ENCODE assay signal across 21 cellular contexts in genomic region chrX:73847991-73848390, GRCh38. TPM values are rescaled to one million over a fixed set of nuclear protein-coding genes. Genes with fewer than 3 reads are reported as not detected.
DNase-seq lines count a peak whose midpoint lies in the region; ATAC-seq and TF ChIP-seq lines count a peak whose summit lies in the region.
"Had no signal": no experiment of that assay in that cellular context is flagged by ENCODE, and none has a peak within 500 bp of the region (broad histone marks: within the 10 kb centered on the region; RNA-seq: fewer than 3 reads in every experiment).

No MANE protein-coding gene starts in this region.

- no peak overlapping the region for H3K27ac Mint-ChIP-seq in GM23338
- H3K27ac Mint-ChIP-seq: activated CD4-positive, alpha-beta T cell treated with anti-CD3 and anti-CD28 coated beads, Interleukin-2, amount 10 ng/mL, durations not matched to agents 7 days and 5 days; activated naive CD4-positive, alpha-beta T cell treated with anti-CD3 and anti-CD28 coated beads, Interleukin-2, amount 50 U/mL, for 72 hours had no signal

- no peaks in the 10 kb centered on the region for H3K79me2 ChIP-seq in GM23338 (replicated peaks; ENCODE audit: insufficient read depth)

- no peak for ATAC-seq in GM23338
- ATAC-seq: activated naive CD4-positive, alpha-beta T cell treated with anti-CD3 and anti-CD28 coated beads, Interleukin-2, amount 50 U/mL, for 72 hours had no signal

- H3K4me3 ChIP-seq in BLaER1 treated with 17β-estradiol and CSF1 and Interleukin-3, amounts not matched to agents 10 nM and 100 nM = peak overlapping the region; percentile 36 to 85 (median 80); a peak in 15 of 20 replicates
- peak overlapping the region; percentile 15; the same call in 1 of the 2 replicates for H3K4me3 ChIP-seq in GM23338
- peak overlapping the region; percentile 4 for H3K4me3 ChIP-seq in fibroblast of mammary gland (ENCODE audit: control insufficient read depth, low read depth, low read length)
- H3K4me3 ChIP-seq: ovary, SJSA1, smooth muscle cell, tibial artery had no signal

- peaks cover 55% of the 10 kb centered on the region for H3K36me3 Mint-ChIP-seq in GM23338 (ENCODE audit: low read depth)
- H3K36me3 Mint-ChIP-seq: activated naive CD4-positive, alpha-beta T cell treated with anti-CD3 and anti-CD28 coated beads, Interleukin-2, amount 50 U/mL, for 72 hours had no signal

- peaks cover 58% of the 10 kb centered on the region for H3K9me3 Mint-ChIP-seq in GM23338
- H3K9me3 Mint-ChIP-seq: activated naive CD4-positive, alpha-beta T cell treated with anti-CD3 and anti-CD28 coated beads, Interleukin-2, amount 50 U/mL, for 72 hours had no signal

- H3K36me3 ChIP-seq in BLaER1 treated with 17β-estradiol and CSF1 and Interleukin-3, amounts not matched to agents 10 nM and 100 nM = peaks cover 13 to 64% (median 43%) of the 10 kb centered on the region in 11 experiments; a peak in 21 of 22 replicates
- 0 out of 2 replicates have a peak, but pooled peaks cover 2% of the 10 kb centered on the region for H3K36me3 ChIP-seq in GM23338 (ENCODE audit: insufficient read depth)
- H3K36me3 ChIP-seq: ovary, SJSA1, tibial artery had no signal

- no peak overlapping the region for H3K4me3 Mint-ChIP-seq in GM23338
- H3K4me3 Mint-ChIP-seq: activated CD4-positive, alpha-beta T cell treated with anti-CD3 and anti-CD28 coated beads, Interleukin-2, amount 10 ng/mL, durations not matched to agents 7 days and 5 days had no signal

- peaks cover 4% of the 10 kb centered on the region; the same call in 1 of the 2 replicates for H3K9me2 ChIP-seq in GM23338 (ENCODE audit: insufficient read depth)

- H4K20me1 ChIP-seq in BLaER1 treated with 17β-estradiol and CSF1 and Interleukin-3, amounts not matched to agents 10 nM and 100 nM = peaks cover 72 to 79% (median 74%) of the 10 kb centered on the region in 11 experiments
- H4K20me1 ChIP-seq in GM23338 (replicated peaks; ENCODE audit: insufficient read depth) = no peaks in the 10 kb centered on the region

- H2AFZ ChIP-seq in GM23338 = no peak overlapping the region

- H3K4me1 Mint-ChIP-seq in GM23338 = no peaks in the 10 kb centered on the region
- H3K4me1 Mint-ChIP-seq: activated CD4-positive, alpha-beta T cell treated with anti-CD3 and anti-CD28 coated beads, Interleukin-2, amount 10 ng/mL, durations not matched to agents 7 days and 5 days had no signal

- H3K27me3 ChIP-seq in BLaER1 treated with 17β-estradiol and CSF1 and Interleukin-3, amounts not matched to agents 10 nM and 100 nM = no peaks in the 10 kb centered on the region
- no peaks in the 10 kb centered on the region for H3K27me3 ChIP-seq in GM23338 (ENCODE audit: insufficient read depth)
- H3K27me3 ChIP-seq: ovary, SJSA1, tibial artery had no signal

- H3K27ac ChIP-seq in BLaER1 treated with 17β-estradiol and CSF1 and Interleukin-3, amounts not matched to agents 10 nM and 100 nM = no peak overlapping the region
- H3K27ac ChIP-seq in GM23338 (ENCODE audit: low read depth) (no peak overlapping the region), VCaP (no peak overlapping the region)
- H3K27ac ChIP-seq: KMS-11, ovary, SJSA1, tibial artery had no signal

- TF ChIP-seq CTCF in GM23338 (conservative IDR thresholded peaks at IDR 0.05; ENCODE audit: low read depth in 2 of 2) = 0 out of 4 replicates have a peak, but pooled peaks of 1 of the 2 experiments have one; percentile 2
- TF ChIP-seq CTCF in VCaP (conservative IDR thresholded peaks at IDR 0.05) = peak; percentile 36
- TF ChIP-seq CTCF in fibroblast of mammary gland (conservative IDR thresholded peaks at IDR 0.05; ENCODE audit: control insufficient read depth, insufficient read depth, low read depth, low read length) = no peak

- peaks cover 0 to 7% (median 0%) of the 10 kb centered on the region in 11 experiments; a peak in 2 of 22 replicates for H3K9me3 ChIP-seq in BLaER1 treated with 17β-estradiol and CSF1 and Interleukin-3, amounts not matched to agents 10 nM and 100 nM (replicated peaks in 1 of 11)
- H3K9me3 ChIP-seq: ovary, SJSA1, tibial artery had no signal

- H3K4me2 ChIP-seq in BLaER1 treated with 17β-estradiol and CSF1 and Interleukin-3, amounts not matched to agents 10 nM and 100 nM = peak overlapping the region; percentile 61 to 85 (median 76)
- peak overlapping the region; percentile 26; the same call in 1 of the 2 replicates for H3K4me2 ChIP-seq in GM23338
- H3K4me2 ChIP-seq: KMS-11, smooth muscle cell had no signal

- H3K4me1 ChIP-seq in BLaER1 treated with 17β-estradiol and CSF1 and Interleukin-3, amounts not matched to agents 10 nM and 100 nM = peaks cover 23 to 59% (median 34%) of the 10 kb centered on the region in 10 experiments; a peak in 18 of 20 replicates
- H3K4me1 ChIP-seq in GM23338 (ENCODE audit: insufficient read depth) = peaks cover 10% of the 10 kb centered on the region; the same call in 1 of the 2 replicates
- H3K4me1 ChIP-seq: SJSA1 had no signal

- H3K9ac ChIP-seq in BLaER1 treated with 17β-estradiol and CSF1 and Interleukin-3, amounts not matched to agents 10 nM and 100 nM = no peak overlapping the region
- H3K9ac ChIP-seq: KMS-11 had no signal

- DNase-seq in GM23338 (ENCODE audit: low spot score) (no peak), fibroblast of mammary gland (ENCODE audit: low read depth) (no peak), DMS79 treated with DMSO at 0.1 percent for 48 hours (lab: John Stamatoyannopoulos, UW) (no peak), NCI-H1436 treated with DMSO at 0.1 percent for 48 hours (lab: John Stamatoyannopoulos, UW) (no peak)
- no peak for DNase-seq in activated CD8-positive, alpha-beta memory T cell treated with anti-CD3 and anti-CD28 coated beads, Interleukin-2, amount 50 U/mL, for 4 hours
- DNase-seq in activated CD4-positive, alpha-beta T cell treated with anti-CD3 and anti-CD28 coated beads, Interleukin-2, amount 50 U/mL, for 48 hours = no peak
- DNase-seq: activated CD4-positive, alpha-beta T cell treated with anti-CD3 and anti-CD28 coated beads, Interleukin-2, amount 10 ng/mL, durations not matched to agents 7 days and 5 days; activated T-cell treated with anti-CD3 and anti-CD28 coated beads, Interleukin-2, amount 50 U/mL, for 1 hour; DMS 273 treated with DMSO at 0.1 percent for 48 hours; effector CD4-positive, alpha-beta T cell; hippocampal formation; NCI-H1694; ovary; tibial artery had no signal

- H3F3A ChIP-seq in GM23338 (replicated peaks; ENCODE audit: low read depth) = peaks cover 9% of the 10 kb centered on the region; the same call in 1 of the 2 replicates

- peaks cover 4% of the 10 kb centered on the region for H3K27me3 Mint-ChIP-seq in GM23338 (ENCODE audit: insufficient read depth, low read depth, poor library complexity)
- H3K27me3 Mint-ChIP-seq: activated CD4-positive, alpha-beta T cell treated with anti-CD3 and anti-CD28 coated beads, Interleukin-2, amount 10 ng/mL, durations not matched to agents 7 days and 5 days had no signal

TF ChIP-seq in GM23338, 12 proteins besides CTCF, POLR2A, EP300 and RAD21 (continues in another document):
- TF ChIP-seq EZH2phosphoT487 (IDR thresholded peaks at IDR 0.05; ENCODE audit: unreplicated experiment) (no peak), JUNB (IDR thresholded peaks at IDR 0.05; ENCODE audit: unreplicated experiment) (no peak), ETS1 (IDR thresholded peaks at IDR 0.05) (no peak), CREB1 (CRISPR knock-in tag; IDR thresholded peaks at IDR 0.05; ENCODE audit: low read depth) (no peak), NANOG (IDR thresholded peaks at IDR 0.05; ENCODE audit: borderline replicate concordance) (peak; percentile 71; the same call in 1 of the 2 replicates)

RNA-seq across cellular contexts. Expression of gene XIST, which starts 4.5 kb away (rescaled TPM):
- 0.27 and 0.28 TPM in 2 replicates for total RNA-seq in GM23338 (2014; rRNA removed; shearing (Covaris generic))
- polyA plus RNA-seq in GM23338 (2016; fragmentation: Nextera tagmentation; extraction: Ambion mirVana) = 0.24 and 0.84 TPM in 2 replicates
- total RNA-seq: activated CD4-positive, alpha-beta T cell treated with anti-CD3 and anti-CD28 coated beads, Interleukin-2, amount 10 ng/mL, durations not matched to agents 7 days and 5 days; activated naive CD4-positive, alpha-beta T cell treated with anti-CD3 and anti-CD28 coated beads, Interleukin-2, amount 50 U/mL, for 72 hours; NCI-H460; SJSA1; smooth muscle cell had no signal
- polyA plus RNA-seq: smooth muscle cell had no signal

Comparison
In these comparisons a context has a peak if more than half of its experiments do, and no peak if none do; other contexts are left out.
1. H3K4me3 ChIP-seq: peak in every context shown above with its lines; median percentile 80 in BLaER1 treated with 17β-estradiol and CSF1 and Interleukin-3, amounts not matched to agents 10 nM and 100 nM; 15 in GM23338; 4 in fibroblast of mammary gland.